In the genomic region with DNA sequence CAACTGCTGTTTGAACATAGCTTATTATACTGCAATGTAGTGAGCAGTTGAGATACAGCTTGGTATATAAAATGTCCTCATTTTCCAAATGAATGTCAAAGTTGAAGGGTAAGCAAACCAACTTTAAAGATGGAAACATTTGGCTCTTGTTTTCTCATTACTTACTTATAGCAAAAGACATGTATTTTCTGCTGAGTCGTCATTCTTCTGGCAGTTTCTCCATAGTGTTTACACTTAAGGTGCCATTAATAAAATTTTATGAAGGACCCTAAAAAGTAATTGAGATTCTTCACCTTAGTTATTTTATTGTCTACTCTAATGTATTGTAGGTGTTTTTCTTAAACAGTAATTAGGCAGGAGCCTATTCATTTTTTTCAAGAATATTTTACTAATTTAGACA, we compare ENCODE assay signal across 26 cellular contexts.
"Had no signal": no experiment of that assay in that cellular context is flagged by ENCODE, and none has a peak within 500 bp of the region (broad histone marks: within the 10 kb centered on the region; RNA-seq: fewer than 3 reads in every experiment).

No MANE protein-coding gene starts in this region.

- H3K27me3 ChIP-seq: colonic mucosa, esophagus squamous epithelium, gastrocnemius medialis, heart right ventricle, left lung had no signal

- H3K27ac ChIP-seq: colonic mucosa, epithelial cell of prostate, esophagus squamous epithelium, gastrocnemius medialis, heart right ventricle, left lung, lower lobe of right lung had no signal

- ATAC-seq: effector memory CD8-positive, alpha-beta T cell; esophagus mucosa; gastrocnemius medialis; heart right ventricle; left cardiac atrium; left lung; left ventricle myocardium superior; lower lobe of right lung; mucosa of descending colon had no signal

- DNase-seq: colonic mucosa; cortex of kidney; effector CD8-positive, alpha-beta T cell; effector memory CD8-positive, alpha-beta T cell; endodermal cell; erythroblast; esophagus squamous epithelium; foreskin fibroblast; foreskin melanocyte; gastrocnemius medialis; glutamatergic neuron; head of caudate nucleus; heart right ventricle; hippocampal formation; left cardiac atrium; left lung; left ventricle myocardium superior; lower lobe of right lung; mesenchymal stem cell; mucosa of descending colon; naive B cell had no signal

- H3K9me3 ChIP-seq: colonic mucosa, esophagus squamous epithelium, gastrocnemius medialis, heart right ventricle, left lung, lower lobe of right lung, mucosa of descending colon had no signal

- H3K4me1 ChIP-seq: colonic mucosa, esophagus squamous epithelium, gastrocnemius medialis, heart right ventricle, left lung, lower lobe of right lung had no signal

- FAIRE-seq: endometrium, islet of Langerhans, keratinocyte had no signal

- H3K36me3 ChIP-seq: colonic mucosa, gastrocnemius medialis had no signal

- H3K4me3 ChIP-seq: colonic mucosa, esophagus squamous epithelium, gastrocnemius medialis, heart right ventricle, left lung, lower lobe of right lung, mucosa of descending colon had no signal
